Comparison of ENCODE assay signal across 21 cellular contexts in genomic region chr3:195255571-195256501, GRCh38. TPM values are rescaled to one million over a fixed set of nuclear protein-coding genes. Genes with fewer than 3 reads are reported as not detected.
DNase-seq lines count a peak whose midpoint lies in the region; ATAC-seq and TF ChIP-seq lines count a peak whose summit lies in the region.
"Had no signal": no experiment of that assay in that cellular context is flagged by ENCODE, and none has a peak within 500 bp of the region (broad histone marks: within the 10 kb centered on the region; RNA-seq: fewer than 3 reads in every experiment).

No MANE protein-coding gene starts in this region.

- H3K36me3 ChIP-seq in esophagus muscularis mucosa (peaks cover 0 to 5% (median 0%) of the 10 kb centered on the region in 4 donors), sigmoid colon (no peaks in the 10 kb centered on the region)
- H3K36me3 ChIP-seq: BLaER1 had no signal

- TF ChIP-seq CTCF in esophagus muscularis mucosa (IDR thresholded peaks at IDR 0.05): no peak
- no peak for TF ChIP-seq CTCF in sigmoid colon (IDR thresholded peaks at IDR 0.05)

- H3K27ac ChIP-seq in esophagus muscularis mucosa (replicated peaks in 1 of 4) (peak overlapping the region in 1 of 4 donors; percentile 31), sigmoid colon (peak overlapping the region in 3 of 4 donors; percentile 87 to 97 (median 94))
- H3K27ac ChIP-seq: A549, BLaER1, testis had no signal

- H3K27ac Mint-ChIP-seq in activated CD4-positive, alpha-beta T cell treated with anti-CD3 and anti-CD28 coated beads, Interleukin-2, amount 10 ng/mL, durations not matched to agents 24 days and 14 days: no peak overlapping the region
- peak overlapping the region; percentile 11 for H3K27ac Mint-ChIP-seq in T-helper 17 cell
- H3K27ac Mint-ChIP-seq: activated CD4-positive, alpha-beta memory T cell treated with anti-CD3 and anti-CD28 coated beads, Interleukin-2, amount 10 ng/mL, durations not matched to agents 7 days and 5 days; activated naive CD8-positive, alpha-beta T cell treated with anti-CD3 and anti-CD28 coated beads for 36 hours; activated T-helper 1 cell treated with anti-CD3 and anti-CD28 coated beads, Interleukin-12 subunit alpha, Interleukin-12 subunit beta, Interleukin-2, Interleukin-4 antibody, amounts not matched to agents 30 ng/mL and 10 ng/mL and 1 ng/mL, durations not matched to agents 14 hours and 24 hours and 36 hours; HFFc6 had no signal

- TF ChIP-seq POLR2A in esophagus muscularis mucosa (IDR thresholded peaks at IDR 0.05; ENCODE audit: low read depth) (no peak), sigmoid colon (IDR thresholded peaks at IDR 0.05) (no peak)

- H3K9me3 Mint-ChIP-seq in activated CD4-positive, alpha-beta T cell treated with anti-CD3 and anti-CD28 coated beads, Interleukin-2, amount 10 ng/mL, durations not matched to agents 24 days and 14 days: no peaks in the 10 kb centered on the region
- H3K9me3 Mint-ChIP-seq: activated CD4-positive, alpha-beta memory T cell treated with anti-CD3 and anti-CD28 coated beads, Interleukin-2, amount 10 ng/mL, durations not matched to agents 7 days and 5 days; activated naive CD8-positive, alpha-beta T cell treated with anti-CD3 and anti-CD28 coated beads for 36 hours; activated T-helper 1 cell treated with anti-CD3 and anti-CD28 coated beads, Interleukin-12 subunit alpha, Interleukin-12 subunit beta, Interleukin-2, Interleukin-4 antibody, amounts not matched to agents 30 ng/mL and 10 ng/mL and 1 ng/mL, durations not matched to agents 14 hours and 24 hours and 36 hours; HFFc6; IgD-negative memory B cell had no signal

- H3K27me3 Mint-ChIP-seq in activated CD4-positive, alpha-beta T cell treated with anti-CD3 and anti-CD28 coated beads, Interleukin-2, amount 10 ng/mL, durations not matched to agents 24 days and 14 days: no peaks in the 10 kb centered on the region
- no peaks in the 10 kb centered on the region for H3K27me3 Mint-ChIP-seq in T-helper 17 cell
- H3K27me3 Mint-ChIP-seq: activated CD4-positive, alpha-beta memory T cell treated with anti-CD3 and anti-CD28 coated beads, Interleukin-2, amount 10 ng/mL, durations not matched to agents 7 days and 5 days; activated naive CD8-positive, alpha-beta T cell treated with anti-CD3 and anti-CD28 coated beads for 36 hours; IgD-negative memory B cell had no signal

- no peaks in the 10 kb centered on the region for H3K9me3 ChIP-seq in T-helper 17 cell (ENCODE audit: control insufficient read depth, low read length, poor library complexity, severe bottlenecking)
- no peaks in the 10 kb centered on the region for H3K9me3 ChIP-seq in esophagus muscularis mucosa
- no peaks in the 10 kb centered on the region for H3K9me3 ChIP-seq in sigmoid colon
- H3K9me3 ChIP-seq: A549, BLaER1, testis had no signal

- no peaks in the 10 kb centered on the region for H3K36me3 Mint-ChIP-seq in activated CD4-positive, alpha-beta T cell treated with anti-CD3 and anti-CD28 coated beads, Interleukin-2, amount 10 ng/mL, durations not matched to agents 24 days and 14 days (ENCODE audit: low read depth)
- no peaks in the 10 kb centered on the region for H3K36me3 Mint-ChIP-seq in T-helper 17 cell (ENCODE audit: low read depth)
- H3K36me3 Mint-ChIP-seq: activated naive CD8-positive, alpha-beta T cell treated with anti-CD3 and anti-CD28 coated beads for 36 hours had no signal

- TF ChIP-seq EP300 in esophagus muscularis mucosa (IDR thresholded peaks at IDR 0.05): no peak
- no peak for TF ChIP-seq EP300 in sigmoid colon (IDR thresholded peaks at IDR 0.05)

- H3K27me3 ChIP-seq in esophagus muscularis mucosa (no peaks in the 10 kb centered on the region), sigmoid colon (no peaks in the 10 kb centered on the region)
- H3K27me3 ChIP-seq: BLaER1, testis had no signal

- ATAC-seq in T-helper 17 cell: no peak
- ATAC-seq in GM18867 (IDR thresholded peaks at IDR 0.05; ENCODE audit: unreplicated experiment): no peak
- ATAC-seq in Right ventricle myocardium superior (ENCODE audit: poor library complexity): no peak
- no peak for ATAC-seq in HG03097 (IDR thresholded peaks at IDR 0.05; ENCODE audit: low FRiP score, unreplicated experiment)
- ATAC-seq: A549 had no signal

- no peak overlapping the region for H3K4me3 Mint-ChIP-seq in activated CD4-positive, alpha-beta T cell treated with anti-CD3 and anti-CD28 coated beads, Interleukin-2, amount 10 ng/mL, durations not matched to agents 24 days and 14 days
- no peak overlapping the region for H3K4me3 Mint-ChIP-seq in T-helper 17 cell
- H3K4me3 Mint-ChIP-seq: activated CD4-positive, alpha-beta memory T cell treated with anti-CD3 and anti-CD28 coated beads, Interleukin-2, amount 10 ng/mL, durations not matched to agents 7 days and 5 days; activated naive CD8-positive, alpha-beta T cell treated with anti-CD3 and anti-CD28 coated beads for 36 hours; activated T-helper 1 cell treated with anti-CD3 and anti-CD28 coated beads, Interleukin-12 subunit alpha, Interleukin-12 subunit beta, Interleukin-2, Interleukin-4 antibody, amounts not matched to agents 30 ng/mL and 10 ng/mL and 1 ng/mL, durations not matched to agents 14 hours and 24 hours and 36 hours; HFFc6 had no signal

- intact Hi-C loops in activated CD4-positive, alpha-beta T cell treated with anti-CD3 and anti-CD28 coated beads, Interleukin-2, amount 10 ng/mL, durations not matched to agents 24 days and 14 days (cut with micrococcal nuclease): loop anchor here (10.0 kb wide), 1 partner anchor 71 kb away; no protein-coding TSS in a partner anchor
- intact Hi-C loops in esophagus muscularis mucosa (cut with DNase I) (loop anchor here (5.0 to 10.0 kb wide), 2 partner anchors 144 to 481 kb away; no protein-coding TSS in a partner anchor), sigmoid colon (cut with DNase I) (loop anchor here (5.0 kb wide), 1 partner anchor 489 kb away; no protein-coding TSS in a partner anchor), Right ventricle myocardium superior (cut with DNase I) (loop anchor here (10.0 kb wide), 1 partner anchor 131 kb away; no protein-coding TSS in a partner anchor)

- WGBS in esophagus muscularis mucosa: 96% methylated on average over 11 of the region's 22 CpGs
- WGBS in sigmoid colon, 2 donors: 93 to 94% methylated on average over 22 of the region's 22 CpGs

- H3K4me1 ChIP-seq in esophagus muscularis mucosa (peaks cover 31 to 63% (median 59%) of the 10 kb centered on the region in 4 donors), sigmoid colon (peaks cover 0 to 67% (median 59%) of the 10 kb centered on the region in 4 donors)

- peak; percentile 45 for DNase-seq in activated CD4-positive, alpha-beta T cell treated with anti-CD3 and anti-CD28 coated beads, Interleukin-2, amount 10 ng/mL, durations not matched to agents 24 days and 14 days
- no peak for DNase-seq in activated CD4-positive, alpha-beta T cell treated with anti-CD3 and anti-CD28 coated beads for 48 hours
- no peak for DNase-seq in T-helper 17 cell
- peak; percentile 78 for DNase-seq in esophagus muscularis mucosa (ENCODE audit: extremely low spot score)
- peak; percentile 64 for DNase-seq in sigmoid colon
- no peak for DNase-seq in Right ventricle myocardium superior
- DNase-seq: activated CD4-positive, alpha-beta memory T cell treated with anti-CD3 and anti-CD28 coated beads, Interleukin-2, amount 10 ng/mL, durations not matched to agents 7 days and 5 days; activated naive CD8-positive, alpha-beta T cell treated with anti-CD3 and anti-CD28 coated beads for 36 hours; Calu3; EL; HFFc6; MM.1S; NCI-H146; NCI-H524; testis had no signal

- H3K4me3 ChIP-seq in esophagus muscularis mucosa (no peak overlapping the region), sigmoid colon (no peak overlapping the region)
- H3K4me3 ChIP-seq: A549, BLaER1, testis had no signal

- peaks cover 20% of the 10 kb centered on the region for H3K4me1 Mint-ChIP-seq in activated CD4-positive, alpha-beta T cell treated with anti-CD3 and anti-CD28 coated beads, Interleukin-2, amount 10 ng/mL, durations not matched to agents 24 days and 14 days
- peaks cover 14% of the 10 kb centered on the region for H3K4me1 Mint-ChIP-seq in T-helper 17 cell

RNA-seq across cellular contexts. Expression of gene XXYLT1, which starts 15.1 kb away (rescaled TPM):
- 14.5 and 17.4 TPM in 2 replicates for total RNA-seq in activated CD4-positive, alpha-beta T cell treated with anti-CD3 and anti-CD28 coated beads, Interleukin-2, amount 10 ng/mL, durations not matched to agents 24 days and 14 days
- 1 to 10 TPM; 7.6 to 7.7 TPM for total RNA-seq in T-helper 17 cell
- 10 to 100 TPM in 3 of 4 donors, 1 to 10 TPM in 1; 8.8 to 18.5 (median 13.9) TPM for total RNA-seq in esophagus muscularis mucosa
- total RNA-seq in sigmoid colon: 10 to 100 TPM; 11.1 to 13.8 (median 11.7) TPM
- polyA plus RNA-seq in sigmoid colon: 1 to 10 TPM; 2.5 to 6.8 (median 3.0) TPM
- total RNA-seq in Right ventricle myocardium superior: 2.6 TPM

Comparison
In these comparisons a context has a peak if more than half of its experiments do, and no peak if none do; other contexts are left out.
1. DNase-seq: peak in activated CD4-positive, alpha-beta T cell treated with anti-CD3 and anti-CD28 coated beads, Interleukin-2, amount 10 ng/mL, durations not matched to agents 24 days and 14 days (single experiment), esophagus muscularis mucosa (single experiment) and sigmoid colon (single experiment); none in activated CD4-positive, alpha-beta T cell treated with anti-CD3 and anti-CD28 coated beads for 48 hours (single experiment), T-helper 17 cell (0 of 3) and Right ventricle myocardium superior (single experiment).